8 cellular contexts compared by ENCODE assay signal in the genomic region with DNA sequence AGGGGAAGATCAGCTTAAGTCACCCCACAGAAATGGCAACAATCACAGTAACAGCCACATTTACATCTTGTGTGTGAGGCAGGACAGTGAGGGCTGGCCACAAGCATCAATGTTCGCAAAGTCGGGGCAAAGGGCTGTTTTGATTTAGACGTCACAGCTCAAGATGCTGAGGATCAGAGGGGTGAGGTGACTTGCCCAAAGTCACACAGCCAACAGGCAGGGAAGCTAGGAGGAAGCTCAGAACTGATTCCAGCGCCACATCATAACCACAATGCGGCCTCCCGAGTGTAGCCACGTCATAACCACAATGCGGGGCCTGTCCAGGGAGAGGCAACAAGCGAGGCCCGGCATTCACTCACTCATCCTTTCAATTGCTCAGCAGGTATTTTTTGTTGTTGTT. TPM values are rescaled to one million over a fixed set of nuclear protein-coding genes. Genes with fewer than 3 reads are reported as not detected.
A peak's percentile ranks its signal among the peaks of the same experiment; 100 is the strongest.
DNase-seq lines count a peak whose midpoint lies in the region; ATAC-seq and TF ChIP-seq lines count a peak whose summit lies in the region.

No MANE protein-coding gene starts in this region.

- WGBS in esophagus squamous epithelium, 2 donors = 78 to 86% methylated on average over 10 of the region's 10 CpGs

- H3K27ac ChIP-seq in brain microvascular endothelial cell (peak overlapping the region; percentile 58), esophagus squamous epithelium (peak overlapping the region in 2 of 4 donors; percentile 48 to 73)

- TF ChIP-seq CTCF in brain microvascular endothelial cell (IDR thresholded peaks at IDR 0.05; ENCODE audit: low read depth, low read length, missing control alignments) (no peak), esophagus squamous epithelium (IDR thresholded peaks at IDR 0.05) (no peak)

- in situ Hi-C loops in brain microvascular endothelial cell (cut with HindIII; ENCODE audit: low pct_ligation_motif_present, low sequenced_read_pairs) = no loop called here

- H3K4me1 ChIP-seq in esophagus squamous epithelium = peaks cover 7 to 71% (median 16%) of the 10 kb centered on the region in 3 donors

- intact Hi-C loops in esophagus squamous epithelium (cut with DNase I) = no loop called here

- TF ChIP-seq POLR2A in esophagus squamous epithelium (IDR thresholded peaks at IDR 0.05) = no peak

- H3K36me3 ChIP-seq in brain microvascular endothelial cell (replicated peaks) (peaks cover 2% of the 10 kb centered on the region), esophagus squamous epithelium (no peaks in the 10 kb centered on the region)

- no peaks in the 10 kb centered on the region for H3K9me3 ChIP-seq in esophagus squamous epithelium

- no peaks in the 10 kb centered on the region for H3K27me3 ChIP-seq in brain microvascular endothelial cell (replicated peaks)
- no peaks in the 10 kb centered on the region for H3K27me3 ChIP-seq in esophagus squamous epithelium

- DNase-seq in T1000 (lab: John Stamatoyannopoulos, UW) (peak; percentile 62), brain microvascular endothelial cell (peak; percentile 93), esophagus squamous epithelium (lab: John Stamatoyannopoulos, UW) (no peak), NCI-H526 (lab: John Stamatoyannopoulos, UW) (no peak), left lobe of liver (ENCODE audit: low spot score) (no peak)
- DNase-seq in stimulated activated CD4-positive, alpha-beta T cell treated with anti-CD3 and anti-CD28 coated beads, Interleukin-12 subunit alpha, Interleukin-12 subunit beta, amount 100 ng/mL, for 48 hours (ENCODE audit: low read depth in 2 of 3, low spot score in 1 of 3) = peak; percentile 78 to 83 (median 79)

- no peak for ATAC-seq in left lobe of liver
- ATAC-seq in GM18861 (IDR thresholded peaks at IDR 0.05; ENCODE audit: unreplicated experiment) = no peak

- peak overlapping the region; percentile 60; the same call in 1 of the 2 replicates for H3K4me3 ChIP-seq in GM08714 (ENCODE audit: low read length)
- H3K4me3 ChIP-seq in brain microvascular endothelial cell (ENCODE audit: low read depth, low read length) = no peak overlapping the region
- peak overlapping the region in 2 of 4 donors; percentile 29 to 47 for H3K4me3 ChIP-seq in esophagus squamous epithelium

RNA-seq across cellular contexts. Expression of a gene that starts 14.3 kb away (rescaled TPM):
- total RNA-seq in esophagus squamous epithelium (10 to 100 TPM in 1 of 4 donors, 1 to 10 TPM in 3; 5.4 to 15.6 (median 8.9) TPM), left lobe of liver (9.1 TPM)

RNA-seq across cellular contexts. Expression of a gene that starts 20.2 kb away (rescaled TPM):
- total RNA-seq in esophagus squamous epithelium (not detected), left lobe of liver (not detected)

Comparison
In these comparisons a context has a peak if more than half of its experiments do, and no peak if none do; other contexts are left out.
1. DNase-seq: peak in T1000 (single experiment), brain microvascular endothelial cell (single experiment) and stimulated activated CD4-positive, alpha-beta T cell treated with anti-CD3 and anti-CD28 coated beads, Interleukin-12 subunit alpha, Interleukin-12 subunit beta, amount 100 ng/mL, for 48 hours (3 of 3); none in esophagus squamous epithelium (single experiment), NCI-H526 (0 of 2) and left lobe of liver (single experiment).